ENCODE assay signal across 25 cellular contexts in genomic region chr6:34045698-34046097, GRCh38.
"Had no signal": no experiment of that assay in that cellular context is flagged by ENCODE, and none has a peak within 500 bp of the region (broad histone marks: within the 10 kb centered on the region; RNA-seq: fewer than 3 reads in every experiment).

No MANE protein-coding gene starts in this region.

- H3K36me3 ChIP-seq: esophagus muscularis mucosa, heart right ventricle, left lung, neural progenitor cell, prostate gland, right atrium auricular region, suprapubic skin, transverse colon, upper lobe of right lung, uterus had no signal

- H3K9ac ChIP-seq: neural progenitor cell, parathyroid adenoma had no signal

- H3K4me1 ChIP-seq: esophagus muscularis mucosa, heart right ventricle, left lung, parathyroid adenoma, prostate gland, right atrium auricular region, suprapubic skin, transverse colon, upper lobe of right lung, uterus had no signal

- H2AFZ ChIP-seq: neural progenitor cell, parathyroid adenoma had no signal

- H3K79me2 ChIP-seq: parathyroid adenoma had no signal

- H3K4me3 ChIP-seq: esophagus muscularis mucosa, heart right ventricle, left lung, mucosa of descending colon, neural progenitor cell, prostate gland, right atrium auricular region, smooth muscle cell, suprapubic skin, transverse colon, upper lobe of right lung, uterus had no signal

- H3K27ac ChIP-seq: esophagus muscularis mucosa, heart right ventricle, left lung, neural progenitor cell, parathyroid adenoma, prostate gland, right atrium auricular region, suprapubic skin, transverse colon, upper lobe of right lung, uterus had no signal

- ATAC-seq: left cardiac atrium, left lung, sciatic nerve, upper lobe of right lung had no signal

- H3K9me3 ChIP-seq: esophagus muscularis mucosa, heart right ventricle, left lung, mucosa of descending colon, prostate gland, right atrium auricular region, suprapubic skin, transverse colon, upper lobe of right lung, uterus had no signal

- DNase-seq: dermis blood vessel endothelial cell; effector memory CD4-positive, alpha-beta T cell; foreskin melanocyte; glutamatergic neuron; heart right ventricle; hippocampal formation; left cardiac atrium; left lung; mesenchymal stem cell; mucosa of descending colon; stimulated activated CD4-positive, alpha-beta T cell treated with anti-CD3 and anti-CD28 coated beads, Interleukin-12 subunit alpha, Interleukin-12 subunit beta, amount 100 ng/mL, for 4 hours; stimulated activated CD4-positive, alpha-beta T cell treated with anti-CD3 and anti-CD28 coated beads, Interleukin-1b, Interleukin-23, amount 100 ng/mL, for 48 hours; stimulated activated CD4-positive, alpha-beta T cell treated with anti-CD3 and anti-CD28 coated beads, Interleukin-4, amount 100 ng/mL, for 1 hour; stimulated activated CD8-positive, alpha-beta memory T cell treated with anti-CD3 and anti-CD28 coated beads, Interleukin-4, amount 100 ng/mL, for 48 hours; transverse colon; upper lobe of right lung; uterus had no signal

- H3K27me3 ChIP-seq: left lung, neural progenitor cell, right atrium auricular region, transverse colon, upper lobe of right lung, uterus had no signal

- H3K4me2 ChIP-seq: neural progenitor cell, smooth muscle cell had no signal
